In genomic region chr1:164635074-164635783, GRCh38 we compare ENCODE assay signal across 16 cellular contexts.
DNase-seq lines count a peak whose midpoint lies in the region; TF ChIP-seq lines count a peak whose summit lies in the region.
"Had no signal": no experiment of that assay in that cellular context is flagged by ENCODE, and none has a peak within 500 bp of the region (broad histone marks: within the 10 kb centered on the region; RNA-seq: fewer than 3 reads in every experiment).

No MANE protein-coding gene starts in this region.

- H3K4me2 ChIP-seq in MM.1S (ENCODE audit: low read depth, low read length) = peak overlapping the region; percentile 53; the same call in 1 of the 2 replicates
- peak overlapping the region; percentile 63 for H3K4me2 ChIP-seq in neural progenitor cell

- H3K4me3 ChIP-seq in MM.1S (ENCODE audit: low read length) (no peak overlapping the region), endodermal cell (ENCODE audit: low read length) (no peak overlapping the region), neural progenitor cell (peak overlapping the region; percentile 19), thyroid gland (replicated peaks in 1 of 3) (no peak overlapping the region), WERI-Rb-1 (ENCODE audit: low read depth, low read length) (no peak overlapping the region)

- H3K79me2 ChIP-seq in MM.1S (ENCODE audit: low read length) (0 out of 2 replicates have a peak, but pooled peaks cover 3% of the 10 kb centered on the region), neural progenitor cell (ENCODE audit: low read depth) (peaks cover 100% of the 10 kb centered on the region)

- H3K4me1 ChIP-seq in MM.1S (ENCODE audit: low read length) (peaks cover 42% of the 10 kb centered on the region), endodermal cell (ENCODE audit: control insufficient read depth, insufficient read depth, low read length) (peaks cover 16% of the 10 kb centered on the region), neural progenitor cell (peaks cover 56% of the 10 kb centered on the region), thyroid gland (peaks cover 23 to 39% of the 10 kb centered on the region in 2 donors)

- TF ChIP-seq CTCF in MM.1S (IDR thresholded peaks at IDR 0.05; ENCODE audit: low read length) (no peak), endodermal cell (conservative IDR thresholded peaks at IDR 0.05) (no peak), neural progenitor cell (IDR thresholded peaks at IDR 0.05) (no peak), thyroid gland (IDR thresholded peaks at IDR 0.05) (no peak), WERI-Rb-1 (IDR thresholded peaks at IDR 0.05; ENCODE audit: low read depth, low read length) (no peak)

- H3K27me3 ChIP-seq in MM.1S (replicated peaks; ENCODE audit: insufficient read depth, low read length) = no peaks in the 10 kb centered on the region
- H3K27me3 ChIP-seq in endodermal cell (ENCODE audit: control insufficient read depth, insufficient read depth, low read length, poor library complexity, severe bottlenecking) = no peaks in the 10 kb centered on the region
- no peaks in the 10 kb centered on the region for H3K27me3 ChIP-seq in neural progenitor cell
- H3K27me3 ChIP-seq in thyroid gland = no peaks in the 10 kb centered on the region
- H3K27me3 ChIP-seq in WERI-Rb-1 (ENCODE audit: insufficient read depth, low read depth, severe bottlenecking) = no peaks in the 10 kb centered on the region

- H3K36me3 Mint-ChIP-seq in endodermal cell (ENCODE audit: low read depth) (peaks cover 9% of the 10 kb centered on the region), neural progenitor cell (peaks cover 1% of the 10 kb centered on the region)

- H3K4me1 Mint-ChIP-seq in endodermal cell (peaks cover 58% of the 10 kb centered on the region), neural progenitor cell (peaks cover 90% of the 10 kb centered on the region)

- H3K9me3 ChIP-seq in MM.1S (replicated peaks; ENCODE audit: insufficient read depth, low read length) = no peaks in the 10 kb centered on the region
- H3K9me3 ChIP-seq in endodermal cell (ENCODE audit: control insufficient read depth, low read length) = no peaks in the 10 kb centered on the region
- no peaks in the 10 kb centered on the region for H3K9me3 ChIP-seq in neural progenitor cell (ENCODE audit: low read depth)
- H3K9me3 ChIP-seq in thyroid gland = no peaks in the 10 kb centered on the region
- no peaks in the 10 kb centered on the region for H3K9me3 ChIP-seq in WERI-Rb-1 (ENCODE audit: severe bottlenecking)

- H3K9me2 ChIP-seq in MM.1S (replicated peaks; ENCODE audit: insufficient read depth, low read length) = no peaks in the 10 kb centered on the region

- no peak overlapping the region for H3K9ac ChIP-seq in MM.1S (ENCODE audit: low read length)
- no peak overlapping the region for H3K9ac ChIP-seq in endodermal cell (ENCODE audit: extremely low read depth, low read length, poor library complexity, severe bottlenecking)
- no peak overlapping the region for H3K9ac ChIP-seq in neural progenitor cell
- H3K9ac ChIP-seq: parathyroid adenoma had no signal

- DNase-seq in COR-L47 (lab: John Stamatoyannopoulos, UW) (peak; percentile 18), MM.1S (no peak), endodermal cell (peak; percentile 67), neural progenitor cell (ENCODE audit: low spot score) (peak; percentile 68), NCI-H774 (lab: John Stamatoyannopoulos, UW) (no peak), thyroid gland (no peak), WERI-Rb-1 (no peak), ureter (ENCODE audit: low spot score) (no peak)
- DNase-seq: activated CD8-positive, alpha-beta T cell treated with anti-CD3 and anti-CD28 coated beads, Interleukin-2, amount 10 ng/mL, durations not matched to agents 7 days and 5 days; cerebellar nuclear complex; GDM1; NCI-H1105; stimulated activated naive CD8-positive, alpha-beta T cell treated with anti-CD3 and anti-CD28 coated beads, Interleukin-15, Interleukin-2, amounts not matched to agents 100 U/mL and 50 U/mL, for 24 hours; SW 1271 had no signal

- intact Hi-C loops in thyroid gland (cut with DNase I) = no loop called here

- H3K27me3 Mint-ChIP-seq in endodermal cell (ENCODE audit: insufficient read depth) = no peaks in the 10 kb centered on the region
- H3K27me3 Mint-ChIP-seq in neural progenitor cell (ENCODE audit: insufficient read depth, low read depth) = peaks cover 5% of the 10 kb centered on the region

- H3K9me3 Mint-ChIP-seq in endodermal cell (no peaks in the 10 kb centered on the region), neural progenitor cell (no peaks in the 10 kb centered on the region)

- H3F3A ChIP-seq in MM.1S (ENCODE audit: insufficient read depth, low read length) (peaks cover 23% of the 10 kb centered on the region), neural progenitor cell (ENCODE audit: low read depth) (peaks cover 20% of the 10 kb centered on the region)

- TF ChIP-seq POLR2A in thyroid gland (IDR thresholded peaks at IDR 0.05) = no peak

- H3K27ac ChIP-seq in MM.1S (ENCODE audit: low read length) (peak overlapping the region; percentile 64; the same call in 1 of the 2 replicates), endodermal cell (ENCODE audit: low read depth, low read length) (peak overlapping the region; percentile 93), neural progenitor cell (peak overlapping the region; percentile 34), thyroid gland (no peak overlapping the region), WERI-Rb-1 (no peak overlapping the region)
- H3K27ac ChIP-seq: epithelial cell of prostate, parathyroid adenoma had no signal

- 43 to 69% methylated on average over 3 to 22 of the region's 22 CpGs for WGBS in endodermal cell (ENCODE audit: insufficient coverage in 1 of 2, insufficient read length in 1 of 2), 2 experiments
- WGBS in thyroid gland, 2 donors = 83 to 85% methylated on average over 22 of the region's 22 CpGs

- no peak overlapping the region for H3K4me3 Mint-ChIP-seq in endodermal cell
- H3K4me3 Mint-ChIP-seq in neural progenitor cell = peak overlapping the region; percentile 62
- H3K4me3 Mint-ChIP-seq: activated CD8-positive, alpha-beta T cell treated with anti-CD3 and anti-CD28 coated beads, Interleukin-2, amount 10 ng/mL, durations not matched to agents 7 days and 5 days had no signal

- no peak overlapping the region for H2AFZ ChIP-seq in MM.1S (ENCODE audit: low read length)
- H2AFZ ChIP-seq in neural progenitor cell (replicated peaks) = no peak overlapping the region
- H2AFZ ChIP-seq: parathyroid adenoma had no signal

- H3K36me3 ChIP-seq in MM.1S (replicated peaks; ENCODE audit: insufficient read depth, low read length) = no peaks in the 10 kb centered on the region
- no peaks in the 10 kb centered on the region for H3K36me3 ChIP-seq in endodermal cell (ENCODE audit: control insufficient read depth, insufficient read depth, low read length)
- no peaks in the 10 kb centered on the region for H3K36me3 ChIP-seq in neural progenitor cell
- H3K36me3 ChIP-seq in thyroid gland = no peaks in the 10 kb centered on the region
- no peaks in the 10 kb centered on the region for H3K36me3 ChIP-seq in WERI-Rb-1

- H3K27ac Mint-ChIP-seq in endodermal cell = no peak overlapping the region
- peak overlapping the region; percentile 99 for H3K27ac Mint-ChIP-seq in neural progenitor cell
- H3K27ac Mint-ChIP-seq: activated CD8-positive, alpha-beta T cell treated with anti-CD3 and anti-CD28 coated beads, Interleukin-2, amount 10 ng/mL, durations not matched to agents 7 days and 5 days had no signal

- no peaks in the 10 kb centered on the region for H4K20me1 ChIP-seq in MM.1S (ENCODE audit: insufficient read depth, low read length)
- H4K20me1 ChIP-seq in neural progenitor cell (ENCODE audit: low read depth) = peaks cover 91% of the 10 kb centered on the region

Comparison
In these comparisons a context has a peak if more than half of its experiments do, and no peak if none do; other contexts are left out.
1. DNase-seq: peak in COR-L47 (single experiment), endodermal cell (single experiment) and neural progenitor cell (single experiment); none in MM.1S (single experiment), NCI-H774 (single experiment), thyroid gland (0 of 2), WERI-Rb-1 (single experiment) and ureter (single experiment).
2. H3K27ac ChIP-seq: peak in MM.1S (single experiment), endodermal cell (single experiment) and neural progenitor cell (single experiment); none in thyroid gland (0 of 3) and WERI-Rb-1 (single experiment).